8 cellular contexts compared by ENCODE assay signal in the genomic region with DNA sequence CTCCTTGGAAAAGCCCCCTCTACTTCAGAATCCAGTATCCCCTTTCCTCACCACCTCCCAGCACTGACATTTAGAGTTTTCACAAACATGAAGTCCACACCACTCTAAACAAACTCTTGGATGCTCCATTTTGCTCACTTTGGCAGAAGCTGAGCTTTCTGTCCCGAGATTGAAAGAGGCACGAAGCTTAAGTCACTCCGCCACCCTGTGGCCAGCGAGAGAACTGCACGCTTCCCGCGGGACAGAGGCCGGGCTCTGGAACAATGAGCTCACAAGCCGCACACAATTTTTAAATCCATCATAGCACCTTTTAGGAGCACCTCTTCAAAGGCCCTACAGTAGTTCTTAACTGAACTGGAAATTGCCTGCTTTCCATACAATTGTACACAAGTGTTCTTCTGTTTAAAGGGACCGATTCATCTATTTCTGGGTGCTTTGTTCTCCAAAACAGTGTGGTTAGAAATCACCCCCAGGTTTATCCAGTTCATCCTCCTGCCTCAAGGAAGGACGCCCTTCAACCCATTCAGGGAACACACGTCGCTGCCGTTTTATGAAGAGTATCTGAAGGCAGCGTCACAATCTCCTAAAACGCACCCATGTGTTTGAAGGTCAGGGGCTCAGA.
DNase-seq lines count a peak whose midpoint lies in the region; ATAC-seq and TF ChIP-seq lines count a peak whose summit lies in the region.

No MANE protein-coding gene starts in this region.

- no peaks in the 10 kb centered on the region for H3K36me3 ChIP-seq in BJ (ENCODE audit: control insufficient read depth, insufficient read depth, low read length)
- no peaks in the 10 kb centered on the region for H3K36me3 ChIP-seq in left ventricle myocardium inferior

- H3K36me3 Mint-ChIP-seq in activated naive CD8-positive, alpha-beta T cell treated with anti-CD3 and anti-CD28 coated beads, Interleukin-2, amount 50 U/mL, for 24 hours (ENCODE audit: low read depth): no peaks in the 10 kb centered on the region

- ATAC-seq in GM21360 (IDR thresholded peaks at IDR 0.05; ENCODE audit: unreplicated experiment) (peak; percentile 80), HG02840 (IDR thresholded peaks at IDR 0.05; ENCODE audit: low FRiP score, unreplicated experiment) (no peak)
- ATAC-seq in activated naive CD8-positive, alpha-beta T cell treated with anti-CD3 and anti-CD28 coated beads, Interleukin-2, amount 50 U/mL, for 24 hours: peak; percentile 60

- H3K4me1 Mint-ChIP-seq in activated naive CD8-positive, alpha-beta T cell treated with anti-CD3 and anti-CD28 coated beads, Interleukin-2, amount 50 U/mL, for 24 hours: peaks cover 2% of the 10 kb centered on the region

- H3K27ac Mint-ChIP-seq in activated naive CD8-positive, alpha-beta T cell treated with anti-CD3 and anti-CD28 coated beads, Interleukin-2, amount 50 U/mL, for 24 hours: no peak overlapping the region

- POLR2A ChIA-PET in BJ (lab: Charles Lee): no interaction called here

- H3K4me1 ChIP-seq in left ventricle myocardium inferior: peaks cover 10% of the 10 kb centered on the region

- CTCF ChIA-PET in BJ (lab: Yijun Ruan, JAX): interaction anchor here (0.5 to 4.1 kb wide), 25 partner anchors 11 to 1329 kb away, joined by 3 to 28 read pairs (median 4); no protein-coding TSS in a partner anchor

- no peaks in the 10 kb centered on the region for H3K9me3 Mint-ChIP-seq in activated naive CD8-positive, alpha-beta T cell treated with anti-CD3 and anti-CD28 coated beads, Interleukin-2, amount 50 U/mL, for 24 hours

- no peak overlapping the region for H3K27ac ChIP-seq in left ventricle myocardium inferior (replicated peaks)

- H3K27me3 Mint-ChIP-seq in activated naive CD8-positive, alpha-beta T cell treated with anti-CD3 and anti-CD28 coated beads, Interleukin-2, amount 50 U/mL, for 24 hours: peaks cover 19% of the 10 kb centered on the region

- no peaks in the 10 kb centered on the region for H3K27me3 ChIP-seq in BJ (ENCODE audit: control insufficient read depth, insufficient read depth, low read length)
- peaks cover 9% of the 10 kb centered on the region for H3K27me3 ChIP-seq in left ventricle myocardium inferior (ENCODE audit: low read depth)

- no peak overlapping the region for H3K4me3 Mint-ChIP-seq in activated naive CD8-positive, alpha-beta T cell treated with anti-CD3 and anti-CD28 coated beads, Interleukin-2, amount 50 U/mL, for 24 hours

- no peaks in the 10 kb centered on the region for H3K9me3 ChIP-seq in left ventricle myocardium inferior (replicated peaks)

- H3K4me3 ChIP-seq in BJ (ENCODE audit: low read depth, low read length) (no peak overlapping the region), left ventricle myocardium inferior (no peak overlapping the region)

- DNase-seq in BJ (ENCODE audit: low read depth) (peak; percentile 1), NCI-H1417 (lab: John Stamatoyannopoulos, UW) (peak; percentile 60 to 83 (median 80)), T follicular helper cell (ENCODE audit: low read depth) (peak; percentile 54), left ventricle myocardium inferior (peak; percentile 82), renal cortical epithelial cell (ENCODE audit: low read depth) (peak; percentile 61)
- DNase-seq in activated naive CD8-positive, alpha-beta T cell treated with anti-CD3 and anti-CD28 coated beads, Interleukin-2, amount 50 U/mL, for 24 hours: peak; percentile 80

- intact Hi-C loops in left ventricle myocardium inferior (cut with micrococcal nuclease): no loop called here

- TF ChIP-seq CTCF in BJ (IDR thresholded peaks at IDR 0.05; ENCODE audit: insufficient read depth, low read depth, low read length) (peak; percentile 98), left ventricle myocardium inferior (IDR thresholded peaks at IDR 0.05; ENCODE audit: borderline replicate concordance) (peak; percentile 99)

Comparison
In these comparisons a context has a peak if more than half of its experiments do, and no peak if none do; other contexts are left out.
1. DNase-seq: peak in every context shown above with its lines; median percentile 82 in left ventricle myocardium inferior; 80 in NCI-H1417; 80 in activated naive CD8-positive, alpha-beta T cell treated with anti-CD3 and anti-CD28 coated beads, Interleukin-2, amount 50 U/mL, for 24 hours; 61 in renal cortical epithelial cell; 54 in T follicular helper cell; 1 in BJ.